Comparison of ENCODE assay signal across 15 cellular contexts in genomic region chr11:119752324-119752723, GRCh38. TPM values are rescaled to one million over a fixed set of nuclear protein-coding genes. Genes with fewer than 3 reads are reported as not detected.
DNase-seq lines count a peak whose midpoint lies in the region; ATAC-seq and TF ChIP-seq lines count a peak whose summit lies in the region.
"Had no signal": no experiment of that assay in that cellular context is flagged by ENCODE, and none has a peak within 500 bp of the region (broad histone marks: within the 10 kb centered on the region; RNA-seq: fewer than 3 reads in every experiment).

No MANE protein-coding gene starts in this region.

- no peaks in the 10 kb centered on the region for H3K27me3 ChIP-seq in suprapubic skin
- H3K27me3 ChIP-seq: vagina had no signal

- H3K4me3 ChIP-seq in GM12864 (ENCODE audit: low read depth, low read length) (peak overlapping the region; percentile 40), suprapubic skin (no peak overlapping the region)
- H3K4me3 ChIP-seq: left ventricle myocardium inferior, vagina had no signal

- no peak for TF ChIP-seq EP300 in suprapubic skin (IDR thresholded peaks at IDR 0.05)

- TF ChIP-seq POLR2A in GM19193 (IDR thresholded peaks at IDR 0.05; ENCODE audit: extremely low read depth, insufficient read depth, insufficient read length): peak; percentile 11
- TF ChIP-seq POLR2A in suprapubic skin (IDR thresholded peaks at IDR 0.05): no peak

- 72% methylated on average over 4 of the region's 4 CpGs for WGBS in suprapubic skin

- TF ChIP-seq CTCF in GM12864 (IDR thresholded peaks at IDR 0.05; ENCODE audit: low read depth, low read length, missing control alignments) (no peak), suprapubic skin (IDR thresholded peaks at IDR 0.05) (no peak)

- H3K4me1 ChIP-seq in suprapubic skin: peaks cover 23% of the 10 kb centered on the region

- no peaks in the 10 kb centered on the region for H3K36me3 ChIP-seq in suprapubic skin
- H3K36me3 ChIP-seq: left ventricle myocardium inferior, vagina had no signal

- ATAC-seq in HG03460 (IDR thresholded peaks at IDR 0.05; ENCODE audit: unreplicated experiment): peak; percentile 37
- ATAC-seq in left lobe of liver: peak; percentile 13
- ATAC-seq in HG03045 (IDR thresholded peaks at IDR 0.05; ENCODE audit: unreplicated experiment): no peak

- H3K9me3 ChIP-seq in suprapubic skin: no peaks in the 10 kb centered on the region
- H3K9me3 ChIP-seq: left ventricle myocardium inferior, vagina had no signal

- no peak overlapping the region for H3K27ac ChIP-seq in suprapubic skin
- H3K27ac ChIP-seq: C4-2B, HL-60, left ventricle myocardium inferior, vagina had no signal

- DNase-seq in GM12864 (ENCODE audit: low read depth) (no peak), left lobe of liver (ENCODE audit: low spot score) (no peak), SIG-M5 treated with dmso at 0.1 percent for 504 hours (lab: John Stamatoyannopoulos, UW; ENCODE audit: unreplicated experiment) (no peak), suprapubic skin (ENCODE audit: low spot score in 2 of 2) (no peak)
- DNase-seq in stimulated activated CD4-positive, alpha-beta T cell treated with anti-CD3 and anti-CD28 coated beads, Interleukin-12 subunit alpha, Interleukin-12 subunit beta, amount 100 ng/mL, for 4 hours: no peak
- DNase-seq: activated CD4-positive, alpha-beta T cell treated with anti-CD3 and anti-CD28 coated beads, Interleukin-2, amount 10 ng/mL, durations not matched to agents 7 days and 5 days; left ventricle myocardium inferior; NCI-H1694 treated with DMSO at 0.1 percent for 48 hours; stimulated activated CD4-positive, alpha-beta T cell treated with anti-CD3 and anti-CD28 coated beads, Interleukin-2, amount 100 ng/mL, for 24 hours had no signal

RNA-seq across cellular contexts. Expression of gene NECTIN1, which starts 23.3 kb away (rescaled TPM):
- 6.5 TPM for total RNA-seq in left lobe of liver
- total RNA-seq in suprapubic skin: 100 to 1,000 TPM; 112 to 176 (median 164) TPM

Comparison
In these comparisons a context has a peak if more than half of its experiments do, and no peak if none do; other contexts are left out.
1. RNA of gene NECTIN1, which starts 23.3 kb away (total RNA-seq): 112 to 176 TPM in suprapubic skin; 6.5 TPM in left lobe of liver (single experiment); every median in the first group is over 10 times any median in the second.